17 cellular contexts compared by ENCODE assay signal in the genomic region with DNA sequence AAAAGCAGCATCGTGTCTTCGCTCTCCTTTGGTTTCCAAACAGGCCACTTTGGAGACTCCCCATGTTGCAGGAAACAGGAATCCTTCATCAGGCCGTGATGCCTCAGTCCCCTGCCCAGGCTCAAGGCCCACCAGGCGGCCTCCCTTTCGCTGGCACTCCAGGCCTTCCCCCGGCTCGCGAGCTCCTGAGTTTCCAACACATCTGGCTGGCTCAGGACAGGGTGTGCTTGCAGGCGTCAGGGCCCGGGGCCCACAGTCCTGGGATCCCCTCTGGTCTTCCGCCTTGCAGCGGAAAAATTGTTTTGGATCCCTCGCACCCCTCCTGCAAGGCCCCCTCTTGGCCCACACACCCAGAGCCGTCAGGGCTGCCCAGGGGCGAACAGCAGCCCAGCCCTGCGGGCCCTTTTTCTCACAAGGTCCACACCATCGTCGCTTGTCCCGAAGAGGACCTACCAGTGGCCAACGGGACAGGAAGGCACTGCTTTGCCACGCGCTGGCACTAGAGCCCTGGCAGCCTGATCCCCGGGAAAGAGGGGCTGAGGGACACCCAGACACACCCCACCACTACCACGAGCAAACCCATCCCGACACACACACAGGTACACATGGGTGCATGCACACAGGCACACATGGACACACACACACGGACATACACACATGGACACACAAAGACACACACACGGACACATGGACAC.
DNase-seq lines count a peak whose midpoint lies in the region; ATAC-seq and TF ChIP-seq lines count a peak whose summit lies in the region.
"Had no signal": no experiment of that assay in that cellular context is flagged by ENCODE, and none has a peak within 500 bp of the region (broad histone marks: within the 10 kb centered on the region; RNA-seq: fewer than 3 reads in every experiment).

No MANE protein-coding gene starts in this region.

- H3K27ac ChIP-seq in RWPE2 (ENCODE audit: poor library complexity, severe bottlenecking): no peak overlapping the region
- H3K27ac ChIP-seq: BLaER1 treated with 17β-estradiol and CSF1 and Interleukin-3, amounts not matched to agents 10 nM and 100 nM; tibial nerve had no signal

- H3K4me3 ChIP-seq in RWPE2 (ENCODE audit: severe bottlenecking): no peak overlapping the region
- H3K4me3 ChIP-seq: BLaER1 treated with 17β-estradiol and CSF1 and Interleukin-3, amounts not matched to agents 10 nM and 100 nM; smooth muscle cell; tibial nerve had no signal

- no peak overlapping the region for H3K4me3 Mint-ChIP-seq in stimulated activated memory B cell treated with anti-CD40 and anti-IgM and Interleukin-4, amounts not matched to agents 10 μg/mL and 1 μg/mL and 100 μg/mL, for 72 hours
- H3K4me3 Mint-ChIP-seq: activated CD8-positive, alpha-beta T cell treated with anti-CD3 and anti-CD28 coated beads, Interleukin-2, amount 10 ng/mL, durations not matched to agents 7 days and 5 days had no signal

- no peaks in the 10 kb centered on the region for H3K36me3 ChIP-seq in RWPE2 (ENCODE audit: low read depth)
- H3K36me3 ChIP-seq: BLaER1 treated with 17β-estradiol and CSF1 and Interleukin-3, amounts not matched to agents 10 nM and 100 nM; tibial nerve had no signal

- peaks cover 5% of the 10 kb centered on the region for H3K9me3 ChIP-seq in RWPE2 (ENCODE audit: severe bottlenecking)

- no peaks in the 10 kb centered on the region for H3K4me1 ChIP-seq in RWPE2 (ENCODE audit: insufficient read depth, poor library complexity, severe bottlenecking)
- H3K4me1 ChIP-seq: BLaER1 treated with 17β-estradiol and CSF1 and Interleukin-3, amounts not matched to agents 10 nM and 100 nM; tibial nerve had no signal

- peak; percentile 40 for ATAC-seq in RWPE2 (ENCODE audit: low read depth)
- peak; percentile 23 for ATAC-seq in left lobe of liver
- peak; percentile 68 for ATAC-seq in stimulated activated memory B cell treated with anti-CD40 and anti-IgM and Interleukin-4, amounts not matched to agents 10 μg/mL and 1 μg/mL and 100 μg/mL, for 72 hours
- ATAC-seq in GM21423 (IDR thresholded peaks at IDR 0.05; ENCODE audit: unreplicated experiment): no peak
- ATAC-seq: activated CD8-positive, alpha-beta T cell treated with anti-CD3 and anti-CD28 coated beads, Interleukin-2, amount 10 ng/mL, durations not matched to agents 7 days and 5 days had no signal

- TF ChIP-seq CTCF in RWPE2 (IDR thresholded peaks at IDR 0.05; ENCODE audit: poor library complexity, severe bottlenecking): no peak

- H3K27ac Mint-ChIP-seq in stimulated activated memory B cell treated with anti-CD40 and anti-IgM and Interleukin-4, amounts not matched to agents 10 μg/mL and 1 μg/mL and 100 μg/mL, for 72 hours: no peak overlapping the region
- H3K27ac Mint-ChIP-seq: activated CD8-positive, alpha-beta T cell treated with anti-CD3 and anti-CD28 coated beads, Interleukin-2, amount 10 ng/mL, durations not matched to agents 7 days and 5 days had no signal

- H3K27me3 Mint-ChIP-seq in stimulated activated memory B cell treated with anti-CD40 and anti-IgM and Interleukin-4, amounts not matched to agents 10 μg/mL and 1 μg/mL and 100 μg/mL, for 72 hours: peaks cover 23% of the 10 kb centered on the region

- DNase-seq in NCI-H82 (lab: John Stamatoyannopoulos, UW): peak; percentile 15
- no peak for DNase-seq in NCI-H82 treated with DMSO at 0.1 percent for 48 hours (lab: John Stamatoyannopoulos, UW; ENCODE audit: unreplicated experiment)
- peak; percentile 89 for DNase-seq in RWPE2 (ENCODE audit: low spot score)
- peak; percentile 43 for DNase-seq in left lobe of liver (ENCODE audit: low spot score)
- no peak for DNase-seq in hepatic stellate cell (ENCODE audit: low spot score)
- no peak for DNase-seq in cortex of kidney (lab: John Stamatoyannopoulos, UW)
- DNase-seq: activated CD8-positive, alpha-beta T cell treated with anti-CD3 and anti-CD28 coated beads, Interleukin-2, amount 10 ng/mL, durations not matched to agents 7 days and 5 days; activated T-cell treated with anti-CD3 and anti-CD28 coated beads, Interleukin-2, amount 50 U/mL, for 48 hours; central memory CD4-positive, alpha-beta T cell; effector CD8-positive, alpha-beta T cell; NCI-H1105; RPMI8226 had no signal

- H3K9me3 Mint-ChIP-seq in stimulated activated memory B cell treated with anti-CD40 and anti-IgM and Interleukin-4, amounts not matched to agents 10 μg/mL and 1 μg/mL and 100 μg/mL, for 72 hours: peaks cover 9% of the 10 kb centered on the region

- peaks cover 9% of the 10 kb centered on the region for H3K27me3 ChIP-seq in RWPE2 (ENCODE audit: insufficient read depth, poor library complexity, severe bottlenecking)
- H3K27me3 ChIP-seq: BLaER1 treated with 17β-estradiol and CSF1 and Interleukin-3, amounts not matched to agents 10 nM and 100 nM; tibial nerve had no signal

- no peaks in the 10 kb centered on the region for H3K36me3 Mint-ChIP-seq in stimulated activated memory B cell treated with anti-CD40 and anti-IgM and Interleukin-4, amounts not matched to agents 10 μg/mL and 1 μg/mL and 100 μg/mL, for 72 hours

- H3K4me1 Mint-ChIP-seq in stimulated activated memory B cell treated with anti-CD40 and anti-IgM and Interleukin-4, amounts not matched to agents 10 μg/mL and 1 μg/mL and 100 μg/mL, for 72 hours: peaks cover 7% of the 10 kb centered on the region

Comparison
In these comparisons a context has a peak if more than half of its experiments do, and no peak if none do; other contexts are left out.
1. DNase-seq: peak in NCI-H82 (single experiment), RWPE2 (single experiment) and left lobe of liver (single experiment); none in NCI-H82 treated with DMSO at 0.1 percent for 48 hours (single experiment), hepatic stellate cell (single experiment) and cortex of kidney (single experiment).